Comparison of ENCODE assay signal across 8 cellular contexts in genomic region chr19:58097349-58097748, GRCh38. TPM values are rescaled to one million over a fixed set of nuclear protein-coding genes. Genes with fewer than 3 reads are reported as not detected.
DNase-seq lines count a peak whose midpoint lies in the region; ATAC-seq and TF ChIP-seq lines count a peak whose summit lies in the region.

No MANE protein-coding gene starts in this region.

- peaks cover 19% of the 10 kb centered on the region for H3K9me3 Mint-ChIP-seq in CD8-positive, alpha-beta T cell
- peaks cover 6 to 29% (median 15%) of the 10 kb centered on the region in 3 donors for H3K9me3 Mint-ChIP-seq in T-cell

- CTCF ChIA-PET in CD8-positive, alpha-beta T cell (lab: Charles Lee) = no interaction called here
- CTCF ChIA-PET in T-cell (lab: Charles Lee) = no interaction called here

- H3K4me1 ChIP-seq in CD8-positive, alpha-beta T cell (ENCODE audit: insufficient read depth, low read length) = peaks cover 12% of the 10 kb centered on the region
- H3K4me1 ChIP-seq in psoas muscle = peaks cover 4% of the 10 kb centered on the region

- ATAC-seq in CD8-positive, alpha-beta T cell = no peak
- ATAC-seq in T-cell (replicated peaks in 1 of 4) (no peak), psoas muscle (no peak), HG03378 (IDR thresholded peaks at IDR 0.05; ENCODE audit: unreplicated experiment) (no peak)

- 33 to 41% (median 35%) methylated on average over 6 to 8 of the region's 8 CpGs for WGBS in psoas muscle, 3 donors

- H3K4me3 Mint-ChIP-seq in CD8-positive, alpha-beta T cell = peak overlapping the region; percentile 75
- peak overlapping the region; percentile 64 to 90 (median 73) for H3K4me3 Mint-ChIP-seq in T-cell

- no peaks in the 10 kb centered on the region for H3K36me3 ChIP-seq in CD8-positive, alpha-beta T cell (ENCODE audit: insufficient read depth, low read length)
- H3K36me3 ChIP-seq in psoas muscle (ENCODE audit: insufficient read depth in 1 of 2, low read depth in 1 of 2) = no peaks in the 10 kb centered on the region

- H3K4me1 Mint-ChIP-seq in CD8-positive, alpha-beta T cell (ENCODE audit: low read depth) = peaks cover 18% of the 10 kb centered on the region
- peaks cover 12 to 17% (median 17%) of the 10 kb centered on the region in 3 donors for H3K4me1 Mint-ChIP-seq in T-cell

- peak in 1 of 7 experiments; percentile 32 for DNase-seq in CD8-positive, alpha-beta T cell
- DNase-seq in T-cell (no peak), fibroblast of villous mesenchyme (ENCODE audit: low read depth) (no peak), psoas muscle (no peak), ureter (ENCODE audit: low spot score) (no peak), GM13977 (ENCODE audit: low spot score) (no peak), GM03348 (ENCODE audit: low spot score) (no peak)

- in situ Hi-C loops in GM13977 (cut with MboI; ENCODE audit: low pct_unique_long_range_greater_than_20kb, low sequenced_read_pairs, unreplicated experiment) = no loop called here

- H3K27ac Mint-ChIP-seq in CD8-positive, alpha-beta T cell = peak overlapping the region; percentile 69
- H3K27ac Mint-ChIP-seq in T-cell = peak overlapping the region in 1 of 2 donors; percentile 2

- POLR2A ChIA-PET in CD8-positive, alpha-beta T cell (lab: Charles Lee) = no interaction called here
- POLR2A ChIA-PET in T-cell (lab: Charles Lee) = no interaction called here

- H3K9me3 ChIP-seq in CD8-positive, alpha-beta T cell (ENCODE audit: low read length) = peaks cover 20% of the 10 kb centered on the region
- peaks cover 44% of the 10 kb centered on the region for H3K9me3 ChIP-seq in psoas muscle

- H3K36me3 Mint-ChIP-seq in CD8-positive, alpha-beta T cell = peaks cover 45% of the 10 kb centered on the region
- H3K36me3 Mint-ChIP-seq in T-cell = peaks cover 22% of the 10 kb centered on the region

- peak overlapping the region; percentile 97 for H3K27ac ChIP-seq in CD8-positive, alpha-beta T cell (ENCODE audit: low read depth, low read length)
- H3K27ac ChIP-seq in psoas muscle = no peak overlapping the region

- intact Hi-C loops in CD8-positive, alpha-beta T cell (cut with DNase I, micrococcal nuclease) = loop anchor here in 1 of 2 experiments (5.0 kb wide), 1 partner anchor 925 kb away; no protein-coding TSS in a partner anchor
- intact Hi-C loops in psoas muscle (cut with DNase I) = loop anchor here in 1 of 2 donors (5.0 kb wide), 1 partner anchor 90 kb away; no protein-coding TSS in a partner anchor

- peak overlapping the region; percentile 98 for H3K4me3 ChIP-seq in CD8-positive, alpha-beta T cell (ENCODE audit: low read depth, low read length)
- peak overlapping the region; percentile 89 for H3K4me3 ChIP-seq in fibroblast of villous mesenchyme (ENCODE audit: low read depth, low read length)
- peak overlapping the region; percentile 94 for H3K4me3 ChIP-seq in psoas muscle

- H3K27me3 Mint-ChIP-seq in CD8-positive, alpha-beta T cell (ENCODE audit: low read depth) = no peaks in the 10 kb centered on the region
- no peaks in the 10 kb centered on the region for H3K27me3 Mint-ChIP-seq in T-cell

- no peak for TF ChIP-seq CTCF in CD8-positive, alpha-beta T cell (IDR thresholded peaks at IDR 0.05)
- TF ChIP-seq CTCF in fibroblast of villous mesenchyme (IDR thresholded peaks at IDR 0.05; ENCODE audit: insufficient read depth, low read depth, low read length) = no peak
- TF ChIP-seq CTCF in psoas muscle (IDR thresholded peaks at IDR 0.05) = no peak
- TF ChIP-seq CTCF in GM13977 (IDR thresholded peaks at IDR 0.05; ENCODE audit: extremely low read depth, insufficient read depth, missing control alignments) = no peak

- H3K27me3 ChIP-seq in CD8-positive, alpha-beta T cell (ENCODE audit: insufficient read depth, low read length) = no peaks in the 10 kb centered on the region
- peaks cover 0 to 2% (median 0%) of the 10 kb centered on the region in 3 donors for H3K27me3 ChIP-seq in psoas muscle (ENCODE audit: insufficient read depth in 3 of 3, low read length in 2 of 3)

RNA-seq across cellular contexts. Expression of gene ZSCAN18, which starts 0.7 kb away (rescaled TPM):
- total RNA-seq in CD8-positive, alpha-beta T cell = 10 to 100 TPM; 57.6 to 61.0 TPM
- total RNA-seq in T-cell (10 to 100 TPM; 45.3 to 62.6 (median 52.4) TPM), fibroblast of villous mesenchyme (10.6 and 16.0 TPM in 2 replicates), psoas muscle (10 to 100 TPM; 13.1 to 36.8 (median 16.3) TPM), ureter (109 TPM)
- polyA plus RNA-seq in psoas muscle = 10 to 100 TPM in 2 of 3 donors, 1 to 10 TPM in 1; 9.5 to 14.0 (median 13.8) TPM

RNA-seq across cellular contexts. Expression of gene ZNF135, which starts 38.3 kb away (rescaled TPM):
- 1 to 10 TPM; 1.2 to 1.4 TPM for total RNA-seq in CD8-positive, alpha-beta T cell
- total RNA-seq in T-cell (1 to 10 TPM; 1.2 to 2.8 (median 2.1) TPM), fibroblast of villous mesenchyme (1.6 and 4.3 TPM in 2 replicates), psoas muscle (1 to 10 TPM in 3 of 4 donors, under 1 TPM in 1; 0.87 to 1.7 (median 1.4) TPM), ureter (14.1 TPM)
- 1 to 10 TPM in 1 of 3 donors, under 1 TPM in 2; 0.89 to 1.3 (median 0.90) TPM for polyA plus RNA-seq in psoas muscle

RNA-seq across cellular contexts. Expression of gene ZNF329, which starts 53.2 kb away (rescaled TPM):
- 10 to 100 TPM; 18.9 to 20.2 TPM for total RNA-seq in CD8-positive, alpha-beta T cell
- total RNA-seq in T-cell = 10 to 100 TPM; 11.5 to 14.9 (median 14.1) TPM
- 9.7 and 14.2 TPM in 2 replicates for total RNA-seq in fibroblast of villous mesenchyme
- total RNA-seq in psoas muscle = 1 to 10 TPM; 1.4 to 5.7 (median 1.9) TPM
- 1 to 10 TPM in 2 of 3 donors, under 1 TPM in 1; 0.79 to 3.5 (median 1.9) TPM for polyA plus RNA-seq in psoas muscle
- total RNA-seq in ureter = 14.8 TPM
